Comparison of ENCODE assay signal across 18 cellular contexts in the genomic region with DNA sequence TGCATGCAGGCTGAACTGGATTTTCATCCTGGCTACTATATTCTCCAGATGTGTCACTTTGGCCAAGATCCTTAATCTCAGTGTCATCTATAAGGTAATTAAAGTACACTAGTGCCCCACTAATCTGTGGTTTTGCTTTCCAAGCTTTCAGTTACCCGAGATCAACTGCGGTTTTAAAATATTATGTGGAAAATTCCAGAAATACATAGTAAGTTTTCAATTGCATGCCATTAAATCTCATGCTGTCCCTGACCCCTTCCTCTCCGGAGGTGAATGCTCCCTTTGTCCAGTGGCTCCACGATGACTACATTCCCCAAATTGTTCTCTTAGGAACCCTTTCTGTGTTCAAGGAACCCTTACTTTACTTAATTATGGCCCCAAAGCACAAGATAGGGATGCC. TPM values are rescaled to one million over a fixed set of nuclear protein-coding genes. Genes with fewer than 3 reads are reported as not detected.
A peak's percentile ranks its signal among the peaks of the same experiment; 100 is the strongest.
DNase-seq lines count a peak whose midpoint lies in the region; ATAC-seq and TF ChIP-seq lines count a peak whose summit lies in the region.
"Had no signal": no experiment of that assay in that cellular context is flagged by ENCODE, and none has a peak within 500 bp of the region (broad histone marks: within the 10 kb centered on the region; RNA-seq: fewer than 3 reads in every experiment).

No MANE protein-coding gene starts in this region.

- H2BK20ac ChIP-seq in IMR-90 (ENCODE audit: low read depth, low read length) = no peak overlapping the region

- H2BK5ac ChIP-seq in IMR-90 (ENCODE audit: low read depth, low read length, poor library complexity, severe bottlenecking) = no peak overlapping the region

- in situ Hi-C loops in IMR-90 (cut with MboI; ENCODE audit: low sequenced_read_pairs) = no loop called here
- in situ Hi-C loops in GM13976 (cut with MboI; ENCODE audit: low sequenced_read_pairs, unreplicated experiment) = no loop called here
- in situ Hi-C loops in G401 (cut with HindIII; ENCODE audit: low sequenced_read_pairs) = no loop called here

- dilution Hi-C loops in IMR-90 (cut with HindIII; ENCODE audit: low sequenced_read_pairs, unreplicated experiment) = no loop called here

- no peaks in the 10 kb centered on the region; the same call in 1 of the 2 replicates for H3K4me1 ChIP-seq in IMR-90 (ENCODE audit: control insufficient read depth, insufficient read depth, low read length)
- peaks cover 12% of the 10 kb centered on the region for H3K4me1 ChIP-seq in SJCRH30
- H3K4me1 ChIP-seq: BE2C had no signal

- H4K8ac ChIP-seq in IMR-90 (ENCODE audit: low read depth in 2 of 2, low read length in 2 of 2) = no peak overlapping the region

- no peak overlapping the region for H3K14ac ChIP-seq in IMR-90 (replicated peaks; ENCODE audit: low read depth, low read length)

- H3K36me3 ChIP-seq in IMR-90 (ENCODE audit: control insufficient read depth, insufficient read depth, low read length) (no peaks in the 10 kb centered on the region), SJCRH30 (no peaks in the 10 kb centered on the region)
- H3K36me3 ChIP-seq: BE2C had no signal

- H3K27me3 ChIP-seq in IMR-90 (ENCODE audit: control insufficient read depth, insufficient read depth, low read length) (no peaks in the 10 kb centered on the region), SJCRH30 (no peaks in the 10 kb centered on the region)
- H3K27me3 ChIP-seq: BE2C had no signal

- H4K20me1 ChIP-seq in IMR-90 (ENCODE audit: insufficient read depth, low read length) = no peaks in the 10 kb centered on the region

- ATAC-seq in IMR-90 (ENCODE audit: low read depth) (no peak), GM19397 (IDR thresholded peaks at IDR 0.05; ENCODE audit: unreplicated experiment) (no peak)
- ATAC-seq: Right ventricle myocardium inferior, SK-N-SH treated with all-trans-retinoic acid at 6 μM for 48 hours had no signal

- H3K4ac ChIP-seq in IMR-90 (ENCODE audit: low read depth, low read length) = no peak overlapping the region

- no peaks in the 10 kb centered on the region for H3K9me1 ChIP-seq in IMR-90 (ENCODE audit: insufficient read depth, low read length)

- H3K79me1 ChIP-seq in IMR-90 (ENCODE audit: low read depth in 1 of 2, low read length in 2 of 2) = peaks cover 0 to 6% of the 10 kb centered on the region in 2 experiments; a peak in 1 of 4 replicates

- H4K5ac ChIP-seq in IMR-90 (ENCODE audit: low read depth, low read length) = no peak overlapping the region

- H3K9me3 ChIP-seq in IMR-90 (ENCODE audit: control insufficient read depth, insufficient read depth, low read length) (no peaks in the 10 kb centered on the region), SJCRH30 (replicated peaks) (no peaks in the 10 kb centered on the region)
- H3K9me3 ChIP-seq: BE2C had no signal

- H3K23ac ChIP-seq in IMR-90 (ENCODE audit: low read depth, low read length) = 0 out of 2 replicates have a peak overlapping the region, but pooled peaks have one; percentile 21

- H3K18ac ChIP-seq in IMR-90 (ENCODE audit: low read depth, low read length) = no peak overlapping the region

- CTCF ChIA-PET in IMR-90 (lab: Yijun Ruan, JAX) = no interaction called here

- intact Hi-C loops in IMR-90 (cut with micrococcal nuclease) = loop anchor here (10.0 kb wide), 1 partner anchor 183 kb away; no protein-coding TSS in a partner anchor

- no peak overlapping the region for H2AFZ ChIP-seq in IMR-90 (replicated peaks; ENCODE audit: low read length, poor library complexity)

- no peak overlapping the region for H3K56ac ChIP-seq in IMR-90 (ENCODE audit: extremely low read depth, insufficient read depth, low read length)

- no peak overlapping the region for H4K91ac ChIP-seq in IMR-90 (ENCODE audit: insufficient read depth, low read depth, low read length)

- BruUV-seq in IMR-90 (replicated peaks; lab: Mats Ljungman, UMichigan) = no TSS peak

- H2AK5ac ChIP-seq in IMR-90 (ENCODE audit: low read depth, low read length) = no peak overlapping the region

- POLR2A ChIA-PET in IMR-90 (lab: Charles Lee; ENCODE audit: unreplicated experiment) = no interaction called here

- WGBS in IMR-90 (ENCODE audit: extremely low coverage in 2 of 2, insufficient read length in 1 of 2), 2 experiments = no CpG with 5 or more reads among the region's 4 CpGs

- no peak overlapping the region for H2AK9ac ChIP-seq in IMR-90 (replicated peaks; ENCODE audit: low read depth, low read length, poor library complexity)

- no peak for TF ChIP-seq RAD21 in IMR-90 (IDR thresholded peaks at IDR 0.05; ENCODE audit: low read length)

- H3K27ac ChIP-seq in IMR-90 (ENCODE audit: insufficient read depth, low read length) = no peak overlapping the region
- H3K27ac ChIP-seq in SJCRH30 = 0 out of 2 replicates have a peak overlapping the region, but pooled peaks have one; percentile 8
- H3K27ac ChIP-seq in substantia nigra (ENCODE audit: low read depth, low read length, poor library complexity, severe bottlenecking) = peak overlapping the region; percentile 1

- DNase-seq in IMR-90 (no peak), SJCRH30 (peak; percentile 26 to 53), fibroblast of gingiva (ENCODE audit: low read depth) (peak; percentile 21), substantia nigra (lab: John Stamatoyannopoulos, UW) (no peak), GM13976 (ENCODE audit: low spot score) (no peak), nucleus accumbens (lab: John Stamatoyannopoulos, UW) (no peak), G401 (ENCODE audit: low spot score) (no peak)
- DNase-seq: BE2C; CD4-positive, alpha-beta T cell; GOT3; NCI-H1436 treated with DMSO at 0.1 percent for 48 hours; NCI-H2029 treated with DMSO at 0.1 percent for 48 hours; NCI-H2171 treated with DMSO at 0.1 percent for 48 hours; NCI-H748 treated with DMSO at 0.1 percent for 48 hours had no signal

- TF ChIP-seq POLR2A in IMR-90 (IDR thresholded peaks at IDR 0.05; ENCODE audit: low read depth, low read length) = no peak

- no peak overlapping the region for H3K9ac ChIP-seq in IMR-90 (ENCODE audit: low read depth, low read length)

- peak overlapping the region; percentile 31; the same call in 1 of the 2 replicates for H3K4me2 ChIP-seq in IMR-90 (ENCODE audit: low read depth, low read length)

- no peak overlapping the region for H2BK15ac ChIP-seq in IMR-90 (ENCODE audit: low read depth, low read length)

- TF ChIP-seq CTCF in IMR-90 (conservative IDR thresholded peaks at IDR 0.05; ENCODE audit: low read depth, low read length) (no peak), GM13976 (IDR thresholded peaks at IDR 0.05; ENCODE audit: borderline replicate concordance, control extremely low read depth, extremely low read depth, insufficient read depth, missing control alignments) (no peak)

- H3K4me3 ChIP-seq in IMR-90 (ENCODE audit: insufficient read depth, low read depth, low read length) (no peak overlapping the region), SJCRH30 (no peak overlapping the region)

- H2BK120ac ChIP-seq in IMR-90 (ENCODE audit: low read depth, low read length) = no peak overlapping the region

TF ChIP-seq in IMR-90, 13 proteins besides CTCF, POLR2A, EP300 and RAD21:
- TF ChIP-seq MAZ (IDR thresholded peaks at IDR 0.05; ENCODE audit: borderline replicate concordance, low read depth, low read length) = no peak
- no peak for TF ChIP-seq FOS (IDR thresholded peaks at IDR 0.05; ENCODE audit: low read depth, low read length)
- TF ChIP-seq RFX5 (IDR thresholded peaks at IDR 0.05; ENCODE audit: low read depth, low read length) = no peak
- TF ChIP-seq MXI1 (IDR thresholded peaks at IDR 0.05; ENCODE audit: borderline replicate concordance, low read depth, low read length) = no peak
- no peak for TF ChIP-seq CEBPB (IDR thresholded peaks at IDR 0.05; ENCODE audit: low read depth, low read length)
- TF ChIP-seq, protein P1, sequence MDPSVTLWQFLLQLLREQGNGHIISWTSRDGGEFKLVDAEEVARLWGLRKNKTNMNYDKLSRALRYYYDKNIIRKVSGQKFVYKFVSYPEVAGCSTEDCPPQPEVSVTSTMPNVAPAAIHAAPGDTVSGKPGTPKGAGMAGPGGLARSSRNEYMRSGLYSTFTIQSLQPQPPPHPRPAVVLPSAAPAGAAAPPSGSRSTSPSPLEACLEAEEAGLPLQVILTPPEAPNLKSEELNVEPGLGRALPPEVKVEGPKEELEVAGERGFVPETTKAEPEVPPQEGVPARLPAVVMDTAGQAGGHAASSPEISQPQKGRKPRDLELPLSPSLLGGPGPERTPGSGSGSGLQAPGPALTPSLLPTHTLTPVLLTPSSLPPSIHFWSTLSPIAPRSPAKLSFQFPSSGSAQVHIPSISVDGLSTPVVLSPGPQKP (IDR thresholded peaks at IDR 0.05; ENCODE audit: borderline replicate concordance, low read depth, low read length) = no peak
- no peak for TF ChIP-seq CHD1 (IDR thresholded peaks at IDR 0.05; ENCODE audit: low read depth, low read length)
- no peak for TF ChIP-seq NFE2L2 (IDR thresholded peaks at IDR 0.05; ENCODE audit: low read depth, low read length)
- TF ChIP-seq, protein P2, sequence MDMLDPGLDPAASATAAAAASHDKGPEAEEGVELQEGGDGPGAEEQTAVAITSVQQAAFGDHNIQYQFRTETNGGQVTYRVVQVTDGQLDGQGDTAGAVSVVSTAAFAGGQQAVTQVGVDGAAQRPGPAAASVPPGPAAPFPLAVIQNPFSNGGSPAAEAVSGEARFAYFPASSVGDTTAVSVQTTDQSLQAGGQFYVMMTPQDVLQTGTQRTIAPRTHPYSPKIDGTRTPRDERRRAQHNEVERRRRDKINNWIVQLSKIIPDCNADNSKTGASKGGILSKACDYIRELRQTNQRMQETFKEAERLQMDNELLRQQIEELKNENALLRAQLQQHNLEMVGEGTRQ (IDR thresholded peaks at IDR 0.05; ENCODE audit: low read depth, low read length) = no peak
- no peak for TF ChIP-seq MAFK (IDR thresholded peaks at IDR 0.05; ENCODE audit: low read depth, low read length)
- TF ChIP-seq SMC3 (IDR thresholded peaks at IDR 0.05; ENCODE audit: low read depth, low read length) = no peak
- no peak for TF ChIP-seq BHLHE40 (IDR thresholded peaks at IDR 0.05; ENCODE audit: low read depth, low read length)
- no peak for TF ChIP-seq RCOR1 (IDR thresholded peaks at IDR 0.05; ENCODE audit: insufficient replicate concordance, low read length)

RNA-seq across cellular contexts. Expression of a gene that starts 5.3 kb away (rescaled TPM):
- 26.7 and 28.3 TPM in 2 replicates for total RNA-seq in IMR-90 (2012; rRNA removed)
- 92.2 and 96.9 TPM in 2 replicates for polyA plus RNA-seq in IMR-90 (2012; rRNA removed)
- 43.9 and 50.3 TPM in 2 replicates for polyA plus RNA-seq in IMR-90 (2012; cell fraction: cytosol; rRNA removed)
- polyA plus RNA-seq in IMR-90 (2012; cell fraction: nucleus; rRNA removed; ENCODE audit: low replicate concordance) = 21.3 and 23.1 TPM in 2 replicates
- total RNA-seq in SJCRH30 (2014; rRNA removed; shearing (Covaris generic)) = 83.7 and 91.8 TPM in 2 replicates
- total RNA-seq in G401 (2014; rRNA removed; shearing (Covaris generic)) = 136 and 166 TPM in 2 replicates

RNA-seq across cellular contexts. Expression of a gene that starts 55.3 kb away (rescaled TPM):
- total RNA-seq in IMR-90 (2012; rRNA removed) = not detected in 2 replicates
- not detected in 2 replicates for polyA plus RNA-seq in IMR-90 (2012; rRNA removed)
- polyA plus RNA-seq in IMR-90 (2012; cell fraction: cytosol; rRNA removed) = not detected in 2 replicates
- not detected in 2 replicates for polyA plus RNA-seq in IMR-90 (2012; cell fraction: nucleus; rRNA removed; ENCODE audit: low replicate concordance)
- total RNA-seq in SJCRH30 (2014; rRNA removed; shearing (Covaris generic)) = not detected in 2 replicates
- 1.3 TPM in 1 of 2 replicates, not detected in the other for total RNA-seq in G401 (2014; rRNA removed; shearing (Covaris generic))
- total RNA-seq: CD4-positive, alpha-beta T cell; NCI-H460 had no signal

Comparison
In these comparisons a context has a peak if more than half of its experiments do, and no peak if none do; other contexts are left out.
1. DNase-seq: peak in SJCRH30 (2 of 2) and fibroblast of gingiva (single experiment); none in IMR-90 (single experiment), substantia nigra (0 of 49), GM13976 (single experiment), nucleus accumbens (0 of 56) and G401 (single experiment).